16 cellular contexts compared by ENCODE assay signal in genomic region chr3:52084216-52084945, GRCh38. TPM values are rescaled to one million over a fixed set of nuclear protein-coding genes. Genes with fewer than 3 reads are reported as not detected.
DNase-seq lines count a peak whose midpoint lies in the region; ATAC-seq, FAIRE-seq and TF ChIP-seq lines count a peak whose summit lies in the region.
"Had no signal": no experiment of that assay in that cellular context is flagged by ENCODE, and none has a peak within 500 bp of the region (broad histone marks: within the 10 kb centered on the region; RNA-seq: fewer than 3 reads in every experiment).

No MANE protein-coding gene starts in this region.

- CTCF ChIA-PET in HCT116 (lab: Charles Lee), result no interaction called here

- H3K9me3 ChIP-seq in left ventricle myocardium inferior (replicated peaks), result no peaks in the 10 kb centered on the region
- H3K9me3 ChIP-seq in HCT116 (ENCODE audit: control insufficient read depth in 1 of 2, insufficient read depth in 1 of 2, low read depth in 1 of 2, low read length in 2 of 2), result no peaks in the 10 kb centered on the region
- no peaks in the 10 kb centered on the region for H3K9me3 ChIP-seq in kidney (ENCODE audit: control insufficient read depth in 1 of 2, low read length in 2 of 2)
- H3K9me3 ChIP-seq: SJSA1 had no signal

- BruUV-seq in HCT116 (replicated peaks; lab: Mats Ljungman, UMichigan), result no TSS peak

- RAD21 ChIA-PET in HCT116 (lab: Charles Lee; ENCODE audit: low non-redundant PET in 1 of 2, low total read pairs in 2 of 2, uncharacterized antibody in 2 of 2, unreplicated experiment in 2 of 2), result no interaction called here

- no peak overlapping the region for H3K4me2 ChIP-seq in HCT116 (ENCODE audit: low read length)

- H3K27me3 ChIP-seq in left ventricle myocardium inferior (ENCODE audit: low read depth) (no peaks in the 10 kb centered on the region), HCT116 (ENCODE audit: insufficient read depth, low read length) (no peaks in the 10 kb centered on the region)
- H3K27me3 ChIP-seq: SJSA1 had no signal

- H3K79me2 ChIP-seq in HCT116 (ENCODE audit: insufficient read depth, low read length), result no peaks in the 10 kb centered on the region

- no peak for FAIRE-seq in kidney (lab: Jason Lieb, UNC)
- FAIRE-seq: H54, HepG2 had no signal

- H2AFZ ChIP-seq in HCT116 (ENCODE audit: low read depth, low read length, poor library complexity, severe bottlenecking), result no peak overlapping the region

- no peaks in the 10 kb centered on the region for H3K9me2 ChIP-seq in HCT116 (ENCODE audit: insufficient read depth)

- TF ChIP-seq RAD21 in HCT116 (IDR thresholded peaks at IDR 0.05; ENCODE audit: low read depth), result no peak

- H3K36me3 ChIP-seq in left ventricle myocardium inferior, result no peaks in the 10 kb centered on the region
- H3K36me3 ChIP-seq in HCT116 (ENCODE audit: control insufficient read depth in 1 of 2, insufficient read depth in 2 of 2, low read length in 2 of 2), result no peaks in the 10 kb centered on the region
- no peaks in the 10 kb centered on the region for H3K36me3 ChIP-seq in kidney (ENCODE audit: control insufficient read depth in 1 of 2, insufficient read depth in 2 of 2, low read length in 2 of 2)

- H3K27ac ChIP-seq in left ventricle myocardium inferior (replicated peaks) (no peak overlapping the region), HCT116 (ENCODE audit: low read depth, low read length) (no peak overlapping the region), kidney (ENCODE audit: low read depth in 2 of 2, low read length in 2 of 2) (no peak overlapping the region)
- H3K27ac ChIP-seq: SJSA1 had no signal

- TF ChIP-seq POLR2A in HCT116 (IDR thresholded peaks at IDR 0.05; ENCODE audit: borderline replicate concordance, extremely low read depth, insufficient read depth, insufficient read length), result no peak

- H3K4me3 ChIP-seq in left ventricle myocardium inferior (no peak overlapping the region), HCT116 (replicated peaks in 1 of 2; ENCODE audit: low read depth in 1 of 2, low read length in 2 of 2) (no peak overlapping the region), kidney (ENCODE audit: low read length in 2 of 2) (no peak overlapping the region)
- H3K4me3 ChIP-seq: SJSA1 had no signal

- DNase-seq in Right ventricle myocardium inferior (ENCODE audit: missing footprints) (peak; percentile 53), left ventricle myocardium inferior (no peak), HCT116 (ENCODE audit: low read depth, low spot score) (no peak), kidney (peak; percentile 43), posterior vena cava (ENCODE audit: low spot score) (peak; percentile 59), NOMO-1 treated with dmso at 0.1 percent for 144 hours (lab: John Stamatoyannopoulos, UW; ENCODE audit: unreplicated experiment) (no peak)
- DNase-seq: CD4-positive, alpha-beta memory T cell; GF-D8; KBM-7; NCI-H1694 treated with DMSO at 0.1 percent for 48 hours; NCI-H774 had no signal

- H4K20me1 ChIP-seq in HCT116 (ENCODE audit: insufficient read depth), result no peaks in the 10 kb centered on the region

- ATAC-seq in Right ventricle myocardium inferior (no peak), HCT116 (peak; percentile 15; the same call in 1 of the 2 replicates), SK-N-SH treated with all-trans-retinoic acid at 6 μM for 48 hours (no peak)
- ATAC-seq in activated CD4-positive, CD25-positive, alpha-beta regulatory T cell treated with anti-CD3 and anti-CD28 coated beads, Interleukin-2, amount 50 U/mL, for 24 hours, result no peak

- H3K9ac ChIP-seq in HCT116 (ENCODE audit: low read length), result no peak overlapping the region
- no peak overlapping the region for H3K9ac ChIP-seq in kidney (ENCODE audit: low read length in 2 of 2)

- no peak for TF ChIP-seq CTCF in left ventricle myocardium inferior (IDR thresholded peaks at IDR 0.05; ENCODE audit: borderline replicate concordance)
- no peak for TF ChIP-seq CTCF in HCT116 (IDR thresholded peaks at IDR 0.05 in 2 of 3, conservative IDR thresholded peaks at IDR 0.05 in 1 of 3; ENCODE audit: borderline replicate concordance in 1 of 3, insufficient read depth in 1 of 3, low read depth in 2 of 3, low read length in 2 of 3)
- no peak for TF ChIP-seq CTCF in kidney (IDR thresholded peaks at IDR 0.05; ENCODE audit: borderline replicate concordance, extremely low read depth, insufficient read depth)

- peaks cover 30% of the 10 kb centered on the region for H3K4me1 ChIP-seq in left ventricle myocardium inferior
- peaks cover 4 to 18% of the 10 kb centered on the region in 2 experiments; a peak in 3 of 4 replicates for H3K4me1 ChIP-seq in HCT116 (ENCODE audit: control insufficient read depth in 1 of 2, insufficient read depth in 2 of 2, low read length in 2 of 2)
- H3K4me1 ChIP-seq in kidney (ENCODE audit: control insufficient read depth in 1 of 2, insufficient read depth in 1 of 2, low read depth in 1 of 2, low read length in 2 of 2), result peaks cover 13% of the 10 kb centered on the region in 2 donors

- POLR2A ChIA-PET in HCT116 (lab: Charles Lee), result no interaction called here

- intact Hi-C loops in Right ventricle myocardium inferior (cut with DNase I) (no loop called here), left ventricle myocardium inferior (cut with micrococcal nuclease) (no loop called here), HCT116 (cut with micrococcal nuclease) (no loop called here), kidney (cut with DNase I) (no loop called here), posterior vena cava (cut with DNase I) (no loop called here)

TF ChIP-seq in HCT116, 20 proteins besides CTCF, POLR2A, EP300 and RAD21:
- TF ChIP-seq CBX3 (IDR thresholded peaks at IDR 0.05; ENCODE audit: low read depth), result no peak
- TF ChIP-seq, protein P1, sequence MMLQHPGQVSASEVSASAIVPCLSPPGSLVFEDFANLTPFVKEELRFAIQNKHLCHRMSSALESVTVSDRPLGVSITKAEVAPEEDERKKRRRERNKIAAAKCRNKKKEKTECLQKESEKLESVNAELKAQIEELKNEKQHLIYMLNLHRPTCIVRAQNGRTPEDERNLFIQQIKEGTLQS (IDR thresholded peaks at IDR 0.05), result no peak
- no peak for TF ChIP-seq SIN3A (IDR thresholded peaks at IDR 0.05; ENCODE audit: low read depth)
- no peak for TF ChIP-seq EZH2 (IDR thresholded peaks at IDR 0.05)
TF ChIP-seq in HCT116: peak in this region for 0.

TF ChIP-seq in SK-N-SH treated with all-trans-retinoic acid at 6 μM for 48 hours, 23 proteins besides CTCF, POLR2A, EP300 and RAD21 (continues in another document):
- TF ChIP-seq, protein P2, sequence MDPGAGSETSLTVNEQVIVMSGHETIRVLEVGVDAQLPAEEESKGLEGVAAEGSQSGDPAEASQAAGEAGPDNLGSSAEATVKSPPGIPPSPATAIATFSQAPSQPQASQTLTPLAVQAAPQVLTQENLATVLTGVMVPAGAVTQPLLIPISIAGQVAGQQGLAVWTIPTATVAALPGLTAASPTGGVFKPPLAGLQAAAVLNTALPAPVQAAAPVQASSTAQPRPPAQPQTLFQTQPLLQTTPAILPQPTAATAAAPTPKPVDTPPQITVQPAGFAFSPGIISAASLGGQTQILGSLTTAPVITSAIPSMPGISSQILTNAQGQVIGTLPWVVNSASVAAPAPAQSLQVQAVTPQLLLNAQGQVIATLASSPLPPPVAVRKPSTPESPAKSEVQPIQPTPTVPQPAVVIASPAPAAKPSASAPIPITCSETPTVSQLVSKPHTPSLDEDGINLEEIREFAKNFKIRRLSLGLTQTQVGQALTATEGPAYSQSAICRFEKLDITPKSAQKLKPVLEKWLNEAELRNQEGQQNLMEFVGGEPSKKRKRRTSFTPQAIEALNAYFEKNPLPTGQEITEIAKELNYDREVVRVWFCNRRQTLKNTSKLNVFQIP (CRISPR knock-in tag; IDR thresholded peaks at IDR 0.05; ENCODE audit: borderline replicate concordance, low read depth), result no peak
- TF ChIP-seq ZC3H10 (CRISPR knock-in tag; IDR thresholded peaks at IDR 0.05) (no peak), ZFP3 (CRISPR knock-in tag; IDR thresholded peaks at IDR 0.05) (no peak), PPARA (CRISPR knock-in tag; IDR thresholded peaks at IDR 0.05; ENCODE audit: borderline replicate concordance) (no peak), GLIS3 (CRISPR knock-in tag; IDR thresholded peaks at IDR 0.05) (no peak), OSR1 (CRISPR knock-in tag; IDR thresholded peaks at IDR 0.05) (no peak), ESRRG (CRISPR knock-in tag; IDR thresholded peaks at IDR 0.05) (no peak), RARB (CRISPR knock-in tag; IDR thresholded peaks at IDR 0.05) (no peak), ZNF70 (CRISPR knock-in tag; IDR thresholded peaks at IDR 0.05) (no peak), ISL1 (CRISPR knock-in tag; IDR thresholded peaks at IDR 0.05) (no peak), ARNTL (CRISPR knock-in tag; IDR thresholded peaks at IDR 0.05; ENCODE audit: borderline replicate concordance, low read depth) (no peak), TOX (CRISPR knock-in tag; IDR thresholded peaks at IDR 0.05; ENCODE audit: borderline replicate concordance) (no peak)
- TF ChIP-seq, protein P3, sequence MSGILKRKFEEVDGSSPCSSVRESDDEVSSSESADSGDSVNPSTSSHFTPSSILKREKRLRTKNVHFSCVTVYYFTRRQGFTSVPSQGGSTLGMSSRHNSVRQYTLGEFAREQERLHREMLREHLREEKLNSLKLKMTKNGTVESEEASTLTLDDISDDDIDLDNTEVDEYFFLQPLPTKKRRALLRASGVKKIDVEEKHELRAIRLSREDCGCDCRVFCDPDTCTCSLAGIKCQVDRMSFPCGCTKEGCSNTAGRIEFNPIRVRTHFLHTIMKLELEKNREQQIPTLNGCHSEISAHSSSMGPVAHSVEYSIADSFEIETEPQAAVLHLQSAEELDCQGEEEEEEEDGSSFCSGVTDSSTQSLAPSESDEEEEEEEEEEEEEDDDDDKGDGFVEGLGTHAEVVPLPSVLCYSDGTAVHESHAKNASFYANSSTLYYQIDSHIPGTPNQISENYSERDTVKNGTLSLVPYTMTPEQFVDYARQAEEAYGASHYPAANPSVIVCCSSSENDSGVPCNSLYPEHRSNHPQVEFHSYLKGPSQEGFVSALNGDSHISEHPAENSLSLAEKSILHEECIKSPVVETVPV (CRISPR knock-in tag; IDR thresholded peaks at IDR 0.05), result no peak

RNA-seq across cellular contexts. Expression of gene DUSP7, which starts 28.0 kb away (rescaled TPM):
- total RNA-seq in Right ventricle myocardium inferior (25.0 TPM), left ventricle myocardium inferior (23.1 TPM), HCT116 (2021; ENCODE audit: unreplicated experiment) (16.6 TPM), kidney (19.8 TPM), posterior vena cava (10 to 100 TPM; 29.9 to 36.4 TPM)
- 15.2 and 16.0 TPM in 2 replicates for polyA plus RNA-seq in HCT116 (2012)
- 10.1 TPM for polyA plus RNA-seq in kidney (ENCODE audit: insufficient read depth, low read depth, low replicate concordance)

Comparison
In these comparisons a context has a peak if more than half of its experiments do, and no peak if none do; other contexts are left out.
1. DNase-seq: peak in Right ventricle myocardium inferior (single experiment), kidney (single experiment) and posterior vena cava (single experiment); none in left ventricle myocardium inferior (single experiment), HCT116 (single experiment) and NOMO-1 treated with dmso at 0.1 percent for 144 hours (single experiment).